Comparison of ENCODE assay signal across 37 cellular contexts in the genomic region with DNA sequence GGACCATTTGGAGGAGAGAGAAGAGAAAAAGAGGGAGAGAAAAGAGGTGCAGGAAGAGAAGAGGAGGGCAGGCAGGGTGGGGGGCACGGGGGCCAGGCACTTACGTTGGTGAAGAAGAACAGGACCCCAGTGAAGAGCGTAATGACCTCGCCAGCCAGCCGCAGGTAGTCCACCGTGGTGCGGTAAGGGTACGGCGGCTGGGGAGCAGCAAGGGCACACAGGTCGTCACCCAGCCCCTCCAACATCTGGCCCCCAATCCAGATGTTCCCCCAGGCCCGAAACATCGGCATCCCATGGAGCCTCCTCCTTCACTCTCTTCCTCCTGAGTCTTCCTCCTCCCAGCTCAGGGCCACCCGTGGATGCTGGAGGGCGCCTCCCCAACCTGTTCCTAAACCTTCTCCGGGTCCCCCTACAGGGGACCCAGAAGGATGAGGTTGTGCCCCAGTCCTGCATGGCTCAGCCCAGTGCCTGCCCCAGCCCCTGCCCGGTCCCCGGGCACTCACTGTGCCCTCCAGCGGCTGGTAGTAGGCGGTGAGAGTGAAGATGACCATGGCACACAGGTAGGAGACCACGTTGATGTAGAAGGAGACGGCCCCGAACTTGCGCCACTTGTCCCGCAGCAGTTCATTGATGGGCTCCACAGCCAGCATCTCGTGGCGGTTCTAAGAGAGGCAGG. TPM values are rescaled to one million over a fixed set of nuclear protein-coding genes. Genes with fewer than 3 reads are reported as not detected.
"Had no signal": no experiment of that assay in that cellular context is flagged by ENCODE, and none has a peak within 500 bp of the region (broad histone marks: within the 10 kb centered on the region; RNA-seq: fewer than 3 reads in every experiment).

No MANE protein-coding gene starts in this region.

- H3K36me3 Mint-ChIP-seq: activated CD4-positive, alpha-beta memory T cell treated with anti-CD3 and anti-CD28 coated beads for 36 hours; activated naive CD4-positive, alpha-beta T cell treated with anti-CD3 and anti-CD28 coated beads, Interleukin-2, amount 50 U/mL, for 72 hours had no signal

- FAIRE-seq: astrocyte, bronchial epithelial cell, RCC 7860, TTC549 had no signal

- H3K9me3 Mint-ChIP-seq: activated CD4-positive, alpha-beta memory T cell treated with anti-CD3 and anti-CD28 coated beads for 36 hours; activated naive CD4-positive, alpha-beta T cell treated with anti-CD3 and anti-CD28 coated beads for 36 hours; activated naive CD4-positive, alpha-beta T cell treated with anti-CD3 and anti-CD28 coated beads, Interleukin-2, amount 50 U/mL, for 72 hours; activated T-cell treated with anti-CD3 and anti-CD28 coated beads, Interleukin-2, amount 50 U/mL, for 4 hours; activated T-helper 1 cell treated with anti-CD3 and anti-CD28 coated beads, Interleukin-12 subunit alpha, Interleukin-12 subunit beta, Interleukin-2, Interleukin-4 antibody, amounts not matched to agents 30 ng/mL and 10 ng/mL and 1 ng/mL, durations not matched to agents 14 hours and 24 hours and 36 hours; T-helper 1 cell treated with Interleukin-12 subunit alpha and Interleukin-12 subunit beta and Interleukin-4 antibody, amounts not matched to agents 30 μg/mL and 1 μg/mL, for 36 hours; T-helper 2 cell treated with Interferon-gamma antibody and Interleukin-4, amounts not matched to agents 5 μg/mL and 100 μg/mL, for 36 hours had no signal

- H3K27ac Mint-ChIP-seq: activated CD4-positive, alpha-beta memory T cell treated with anti-CD3 and anti-CD28 coated beads for 36 hours; activated naive CD4-positive, alpha-beta T cell treated with anti-CD3 and anti-CD28 coated beads for 36 hours; activated naive CD4-positive, alpha-beta T cell treated with anti-CD3 and anti-CD28 coated beads, Interleukin-2, amount 50 U/mL, for 72 hours; activated T-helper 1 cell treated with anti-CD3 and anti-CD28 coated beads, Interleukin-12 subunit alpha, Interleukin-12 subunit beta, Interleukin-2, Interleukin-4 antibody, amounts not matched to agents 30 ng/mL and 10 ng/mL and 1 ng/mL, durations not matched to agents 14 hours and 24 hours and 36 hours; T-helper 1 cell treated with Interleukin-12 subunit alpha and Interleukin-12 subunit beta and Interleukin-4 antibody, amounts not matched to agents 30 μg/mL and 1 μg/mL, for 36 hours; T-helper 2 cell treated with Interferon-gamma antibody and Interleukin-4, amounts not matched to agents 5 μg/mL and 100 μg/mL, for 36 hours had no signal

- H3K4me2 ChIP-seq: SK-N-SH had no signal

- H3K9me3 ChIP-seq: adrenal gland, body of pancreas, SJSA1, SK-N-SH had no signal

- DNase-seq: activated CD4-positive, alpha-beta memory T cell treated with anti-CD3 and anti-CD28 coated beads for 36 hours; activated CD4-positive, alpha-beta T cell treated with anti-CD3 and anti-CD28 coated beads for 4 hours; activated CD4-positive, alpha-beta T cell treated with anti-CD3 and anti-CD28 coated beads, Interleukin-2, amount 50 U/mL, for 1 hour; activated CD8-positive, alpha-beta memory T cell treated with anti-CD3 and anti-CD28 coated beads, Interleukin-2, amount 50 U/mL, for 4 hours; activated gamma-delta T cell treated with Interleukin-2 at 50 U/mL for 16 hours; activated naive CD4-positive, alpha-beta T cell treated with anti-CD3 and anti-CD28 coated beads for 36 hours; activated T-cell treated with anti-CD3 and anti-CD28 coated beads for 4 hours; activated T-cell treated with anti-CD3 and anti-CD28 coated beads, Interleukin-2, amount 50 U/mL, for 4 hours; adrenal gland; body of pancreas; caudate nucleus; Kasumi-1; KG1; MM.1S; MV-4-11; NCI-H1092; NCI-H1436 treated with DMSO at 0.1 percent for 48 hours; NCI-H1694 treated with DMSO at 0.1 percent for 48 hours; NCI-H2029; NCI-H2171; NCI-H510A; NCI-H526; NCI-H748 treated with DMSO at 0.1 percent for 48 hours; NK-92 treated with Interleukin-12 subunit alpha and Interleukin-12 subunit beta, amount 100 ng/mL, for 24 hours; PC-3; SHP77 treated with DMSO at 0.1 percent for 48 hours; SK-N-SH had no signal

- ATAC-seq: activated CD4-positive, CD25-positive, alpha-beta regulatory T cell treated with anti-CD3 and anti-CD28 coated beads, Interleukin-2, amount 50 U/mL, for 24 hours; activated naive CD4-positive, alpha-beta T cell treated with anti-CD3 and anti-CD28 coated beads, Interleukin-2, amount 50 U/mL, for 72 hours; activated T-cell treated with anti-CD3 and anti-CD28 coated beads, Interleukin-2, amount 50 U/mL, for 4 hours; body of pancreas had no signal

- H3K27ac ChIP-seq: body of pancreas, SJSA1 had no signal

- H3K4me3 ChIP-seq: adrenal gland, body of pancreas, SJSA1 had no signal

- H3K27me3 ChIP-seq: adrenal gland, body of pancreas, SJSA1 had no signal

- H3K4me1 ChIP-seq: adrenal gland, body of pancreas, SJSA1 had no signal

- H3K9ac ChIP-seq: SK-N-SH had no signal

- H3K36me3 ChIP-seq: adrenal gland, SJSA1 had no signal

- H3K4me3 Mint-ChIP-seq: activated CD4-positive, alpha-beta memory T cell treated with anti-CD3 and anti-CD28 coated beads for 36 hours; activated naive CD4-positive, alpha-beta T cell treated with anti-CD3 and anti-CD28 coated beads for 36 hours; activated T-cell treated with anti-CD3 and anti-CD28 coated beads, Interleukin-2, amount 50 U/mL, for 4 hours; activated T-helper 1 cell treated with anti-CD3 and anti-CD28 coated beads, Interleukin-12 subunit alpha, Interleukin-12 subunit beta, Interleukin-2, Interleukin-4 antibody, amounts not matched to agents 30 ng/mL and 10 ng/mL and 1 ng/mL, durations not matched to agents 14 hours and 24 hours and 36 hours; T-helper 1 cell treated with Interleukin-12 subunit alpha and Interleukin-12 subunit beta and Interleukin-4 antibody, amounts not matched to agents 30 μg/mL and 1 μg/mL, for 36 hours; T-helper 2 cell treated with Interferon-gamma antibody and Interleukin-4, amounts not matched to agents 5 μg/mL and 100 μg/mL, for 36 hours had no signal

RNA-seq across cellular contexts. Expression of a gene that starts 39.2 kb away (rescaled TPM):
- total RNA-seq: activated CD4-positive, alpha-beta memory T cell treated with anti-CD3 and anti-CD28 coated beads for 36 hours; activated naive CD4-positive, alpha-beta T cell treated with anti-CD3 and anti-CD28 coated beads for 36 hours; activated naive CD4-positive, alpha-beta T cell treated with anti-CD3 and anti-CD28 coated beads, Interleukin-2, amount 50 U/mL, for 72 hours; activated T-cell treated with anti-CD3 and anti-CD28 coated beads, Interleukin-2, amount 50 U/mL, for 4 hours; activated T-helper 1 cell treated with anti-CD3 and anti-CD28 coated beads, Interleukin-12 subunit alpha, Interleukin-12 subunit beta, Interleukin-2, Interleukin-4 antibody, amounts not matched to agents 30 ng/mL and 10 ng/mL and 1 ng/mL, durations not matched to agents 14 hours and 24 hours and 36 hours had no signal
